2 cellular contexts compared by ENCODE assay signal in the genomic region with DNA sequence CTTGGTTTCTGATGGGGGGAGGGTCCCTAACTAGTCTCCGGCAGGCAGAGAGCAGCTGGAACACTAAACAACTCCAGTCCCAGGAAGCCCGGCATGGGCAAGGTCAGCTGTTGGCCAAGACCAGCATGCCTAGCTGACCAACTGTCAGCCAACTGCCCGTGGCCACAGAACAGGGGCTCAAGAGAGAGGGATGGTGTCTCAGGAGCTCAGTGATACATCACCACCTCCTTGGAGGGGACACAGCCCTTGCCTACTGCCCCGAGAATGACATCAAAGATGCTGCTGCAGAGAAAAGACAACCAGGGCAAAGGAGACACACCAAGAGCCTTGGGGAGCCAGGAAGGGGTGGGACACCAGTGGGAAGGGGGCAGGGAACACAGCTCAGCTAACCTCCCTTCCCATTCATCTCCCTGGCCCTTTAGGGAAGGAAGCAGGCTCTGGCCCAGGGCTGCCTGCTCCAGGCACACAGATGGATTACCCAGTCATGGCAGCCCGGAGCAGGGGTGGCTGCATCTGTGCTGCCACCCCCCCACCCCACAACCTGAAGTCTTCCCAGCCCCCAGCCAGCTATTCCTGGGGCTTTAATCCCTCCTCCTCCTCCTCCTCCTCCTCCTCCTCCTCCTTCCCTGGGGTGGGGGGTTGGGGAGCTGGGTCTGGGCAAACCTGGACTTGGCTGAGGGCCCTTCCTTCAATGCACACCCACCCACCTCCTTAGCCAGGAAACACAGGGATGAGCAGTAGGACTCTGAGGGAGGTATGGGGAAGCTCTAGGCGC.
TF ChIP-seq lines count a peak whose summit lies in the region.

No MANE protein-coding gene starts in this region.

TF ChIP-seq in liver, 16 proteins besides CTCF, POLR2A, EP300 and RAD21:
- TF ChIP-seq EGR1 (IDR thresholded peaks at IDR 0.05; ENCODE audit: low read depth in 2 of 2) (no peak), JUND (IDR thresholded peaks at IDR 0.05) (no peak), GABPA (IDR thresholded peaks at IDR 0.05 in 1 of 2, conservative IDR thresholded peaks at IDR 0.05 in 1 of 2) (no peak), NR2F2 (IDR thresholded peaks at IDR 0.05) (no peak), HNF4G (IDR thresholded peaks at IDR 0.05) (no peak), HNF4A (conservative IDR thresholded peaks at IDR 0.05) (no peak), SP1 (IDR thresholded peaks at IDR 0.05) (no peak), ATF3 (IDR thresholded peaks at IDR 0.05) (no peak), RXRA (IDR thresholded peaks at IDR 0.05) (no peak)
- TF ChIP-seq, protein P1, sequence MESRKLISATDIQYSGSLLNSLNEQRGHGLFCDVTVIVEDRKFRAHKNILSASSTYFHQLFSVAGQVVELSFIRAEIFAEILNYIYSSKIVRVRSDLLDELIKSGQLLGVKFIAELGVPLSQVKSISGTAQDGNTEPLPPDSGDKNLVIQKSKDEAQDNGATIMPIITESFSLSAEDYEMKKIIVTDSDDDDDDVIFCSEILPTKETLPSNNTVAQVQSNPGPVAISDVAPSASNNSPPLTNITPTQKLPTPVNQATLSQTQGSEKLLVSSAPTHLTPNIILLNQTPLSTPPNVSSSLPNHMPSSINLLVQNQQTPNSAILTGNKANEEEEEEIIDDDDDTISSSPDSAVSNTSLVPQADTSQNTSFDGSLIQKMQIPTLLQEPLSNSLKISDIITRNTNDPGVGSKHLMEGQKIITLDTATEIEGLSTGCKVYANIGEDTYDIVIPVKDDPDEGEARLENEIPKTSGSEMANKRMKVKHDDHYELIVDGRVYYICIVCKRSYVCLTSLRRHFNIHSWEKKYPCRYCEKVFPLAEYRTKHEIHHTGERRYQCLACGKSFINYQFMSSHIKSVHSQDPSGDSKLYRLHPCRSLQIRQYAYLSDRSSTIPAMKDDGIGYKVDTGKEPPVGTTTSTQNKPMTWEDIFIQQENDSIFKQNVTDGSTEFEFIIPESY (IDR thresholded peaks at IDR 0.05) = no peak
- TF ChIP-seq, protein P2, sequence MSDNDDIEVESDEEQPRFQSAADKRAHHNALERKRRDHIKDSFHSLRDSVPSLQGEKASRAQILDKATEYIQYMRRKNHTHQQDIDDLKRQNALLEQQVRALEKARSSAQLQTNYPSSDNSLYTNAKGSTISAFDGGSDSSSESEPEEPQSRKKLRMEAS (IDR thresholded peaks at IDR 0.05) = no peak
TF ChIP-seq in liver: peak in this region for 0.

TF ChIP-seq in HepG2, 621 proteins besides CTCF, POLR2A, EP300 and RAD21:
- TF ChIP-seq NFKB2 (CRISPR knock-in tag; IDR thresholded peaks at IDR 0.05; ENCODE audit: borderline replicate concordance) (no peak), ZNF605 (CRISPR knock-in tag; IDR thresholded peaks at IDR 0.05) (no peak), ZNF362 (CRISPR knock-in tag; IDR thresholded peaks at IDR 0.05; ENCODE audit: borderline replicate concordance) (no peak), ZNF205 (CRISPR knock-in tag; IDR thresholded peaks at IDR 0.05) (no peak), HNRNPLL (IDR thresholded peaks at IDR 0.05; ENCODE audit: low read depth, low read length, poor library complexity, severe bottlenecking) (no peak), PHF21A (CRISPR knock-in tag; IDR thresholded peaks at IDR 0.05) (no peak), ZKSCAN5 (CRISPR knock-in tag; IDR thresholded peaks at IDR 0.05) (no peak)
TF ChIP-seq in HepG2: peak in this region for 0.
